In genomic region chr12:89351489-89352241, GRCh38 we compare ENCODE assay signal across 8 cellular contexts. TPM values are rescaled to one million over a fixed set of nuclear protein-coding genes. Genes with fewer than 3 reads are reported as not detected.
DNase-seq lines count a peak whose midpoint lies in the region; ATAC-seq and TF ChIP-seq lines count a peak whose summit lies in the region.

No MANE protein-coding gene starts in this region.

- in situ Hi-C loops in gastrocnemius medialis (cut with MboI; ENCODE audit: low sequenced_read_pairs in 4 of 4), result no loop called here

- peak overlapping the region; percentile 91 for H3K27ac Mint-ChIP-seq in activated naive CD8-positive, alpha-beta T cell treated with anti-CD3 and anti-CD28 coated beads for 36 hours

- no peaks in the 10 kb centered on the region for H3K36me3 ChIP-seq in GM06990 (ENCODE audit: control insufficient read depth, insufficient read depth, low read length)
- peaks cover 0 to 12% (median 0%) of the 10 kb centered on the region in 3 donors for H3K36me3 ChIP-seq in Peyer's patch
- no peaks in the 10 kb centered on the region for H3K36me3 ChIP-seq in gastrocnemius medialis

- H3K4me3 ChIP-seq in GM06990 (replicated peaks; ENCODE audit: low read depth, low read length) (peak overlapping the region; percentile 48), Peyer's patch (peak overlapping the region; percentile 56 to 82 (median 77)), gastrocnemius medialis (peak overlapping the region; percentile 71 to 77 (median 74))

- H3K4me1 Mint-ChIP-seq in activated naive CD8-positive, alpha-beta T cell treated with anti-CD3 and anti-CD28 coated beads for 36 hours, result peaks cover 58% of the 10 kb centered on the region

- peak; percentile 24 for ATAC-seq in HG02588 (IDR thresholded peaks at IDR 0.05; ENCODE audit: unreplicated experiment)
- peak; percentile 1 for ATAC-seq in left ventricle myocardium superior
- ATAC-seq in gastrocnemius medialis, result peak; percentile 7 to 14

- peaks cover 30% of the 10 kb centered on the region for H3K27me3 Mint-ChIP-seq in activated naive CD8-positive, alpha-beta T cell treated with anti-CD3 and anti-CD28 coated beads for 36 hours

- intact Hi-C loops in left ventricle myocardium superior (cut with micrococcal nuclease) (loop anchor here (10.0 kb wide), 2 partner anchors 103 to 297 kb away; no protein-coding TSS in a partner anchor), gastrocnemius medialis (cut with DNase I; ENCODE audit: low total_unique reads) (loop anchor here (5.0 kb wide), 3 partner anchors 169 to 1209 kb away; partner anchors contain the start of genes CEP290 and TMTC3)

- no peak for TF ChIP-seq POLR2A in Peyer's patch (IDR thresholded peaks at IDR 0.05)
- no peak for TF ChIP-seq POLR2A in gastrocnemius medialis (IDR thresholded peaks at IDR 0.05)

- TF ChIP-seq CTCF in GM06990 (IDR thresholded peaks at IDR 0.05; ENCODE audit: insufficient read depth, low read length, poor library complexity, severe bottlenecking) (no peak), Peyer's patch (IDR thresholded peaks at IDR 0.05) (no peak), gastrocnemius medialis (IDR thresholded peaks at IDR 0.05 in 4 of 5, conservative IDR thresholded peaks at IDR 0.05 in 1 of 5) (no peak)

- peak overlapping the region; percentile 89 for H3K4me3 Mint-ChIP-seq in activated naive CD8-positive, alpha-beta T cell treated with anti-CD3 and anti-CD28 coated beads for 36 hours

- H3K27me3 ChIP-seq in GM06990 (replicated peaks; ENCODE audit: control insufficient read depth, insufficient read depth, low read length), result no peaks in the 10 kb centered on the region; the same call in none of the 2 replicates
- H3K27me3 ChIP-seq in Peyer's patch, result no peaks in the 10 kb centered on the region
- H3K27me3 ChIP-seq in gastrocnemius medialis, result peaks cover 57 to 81% (median 80%) of the 10 kb centered on the region in 3 donors

- H3K27ac ChIP-seq in Peyer's patch (peak overlapping the region; percentile 89 to 99 (median 96)), gastrocnemius medialis (peak overlapping the region; percentile 78 to 85 (median 82))

- H3K36me3 Mint-ChIP-seq in activated naive CD8-positive, alpha-beta T cell treated with anti-CD3 and anti-CD28 coated beads for 36 hours, result peaks cover 30% of the 10 kb centered on the region

- DNase-seq in GM06990 (ENCODE audit: extremely low read depth, insufficient read length) (peak; percentile 59), Peyer's patch (peak; percentile 58 to 80 (median 78)), left ventricle myocardium superior (peak; percentile 61), gastrocnemius medialis (no peak), NCI-H1694 treated with DMSO at 0.1 percent for 48 hours (lab: John Stamatoyannopoulos, UW) (no peak), NCI-H128 (lab: John Stamatoyannopoulos, UW; ENCODE audit: unreplicated experiment) (no peak)
- peak; percentile 44 for DNase-seq in activated naive CD8-positive, alpha-beta T cell treated with anti-CD3 and anti-CD28 coated beads for 36 hours

- no peaks in the 10 kb centered on the region for H3K9me3 Mint-ChIP-seq in activated naive CD8-positive, alpha-beta T cell treated with anti-CD3 and anti-CD28 coated beads for 36 hours

- H3K9me3 ChIP-seq in Peyer's patch (no peaks in the 10 kb centered on the region), gastrocnemius medialis (no peaks in the 10 kb centered on the region)

- H3K4me1 ChIP-seq in Peyer's patch, result peaks cover 0 to 40% (median 9%) of the 10 kb centered on the region in 4 donors
- peaks cover 11 to 32% of the 10 kb centered on the region in 2 donors for H3K4me1 ChIP-seq in gastrocnemius medialis

RNA-seq across cellular contexts. Expression of gene DUSP6, which starts 0.6 kb away (rescaled TPM):
- total RNA-seq in Peyer's patch, result 10 to 100 TPM; 33.1 to 71.0 (median 46.7) TPM
- total RNA-seq in activated naive CD8-positive, alpha-beta T cell treated with anti-CD3 and anti-CD28 coated beads for 36 hours, result 10 to 100 TPM; 15.3 to 15.6 TPM
- 23.0 TPM for total RNA-seq in left ventricle myocardium superior
- total RNA-seq in gastrocnemius medialis, result 10 to 100 TPM in 3 of 4 donors, 1 to 10 TPM in 1; 4.2 to 23.8 (median 12.1) TPM

Comparison
In these comparisons a context has a peak if more than half of its experiments do, and no peak if none do; other contexts are left out.
1. DNase-seq: peak in GM06990 (single experiment), Peyer's patch (3 of 3), activated naive CD8-positive, alpha-beta T cell treated with anti-CD3 and anti-CD28 coated beads for 36 hours (single experiment) and left ventricle myocardium superior (single experiment); none in gastrocnemius medialis (0 of 2), NCI-H1694 treated with DMSO at 0.1 percent for 48 hours (single experiment) and NCI-H128 (single experiment).
2. Peak in every context shown above with its lines, with median percentiles within 50 percentile points of each other: H3K4me3 ChIP-seq and ATAC-seq.